ENCODE assay signal across 23 cellular contexts in the genomic region with DNA sequence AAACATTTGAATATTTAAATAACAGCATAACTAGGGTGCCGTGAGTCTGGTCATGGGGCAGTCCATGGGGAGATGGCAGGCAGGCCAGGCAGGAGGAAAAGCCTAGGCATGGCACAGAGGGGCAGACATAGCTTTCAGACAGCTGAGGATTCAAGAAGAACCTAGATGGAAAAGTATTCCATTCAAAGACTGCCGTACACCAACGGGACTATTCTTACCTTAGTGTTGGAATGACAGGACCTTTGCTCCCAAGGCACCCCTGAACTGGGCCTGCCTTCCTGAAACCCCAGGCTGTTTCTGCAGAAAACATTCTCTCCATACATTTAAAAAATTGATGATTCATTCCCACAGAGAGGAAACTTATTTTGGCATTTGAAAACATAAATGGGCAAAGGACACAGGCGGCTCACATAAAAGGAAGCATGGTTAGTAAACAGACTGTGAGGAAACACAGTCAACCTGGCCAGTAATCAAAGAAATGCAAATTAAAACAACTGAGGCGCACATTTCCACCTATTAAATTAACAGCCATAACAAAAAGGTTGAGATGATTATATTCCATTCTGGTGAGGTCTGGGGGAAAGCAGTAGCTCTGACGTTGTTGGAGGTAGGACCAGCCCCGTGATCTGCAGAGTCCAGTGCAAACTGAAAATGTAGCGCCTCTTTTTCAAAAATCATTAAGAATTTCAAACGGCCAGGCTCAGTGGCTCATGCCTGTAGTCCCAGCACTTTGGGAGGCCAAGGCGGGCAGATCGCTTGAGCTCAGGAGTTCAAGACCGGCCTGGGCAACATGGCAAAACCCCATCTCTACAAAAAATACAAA.
A peak's percentile ranks its signal among the peaks of the same experiment; 100 is the strongest.
DNase-seq lines count a peak whose midpoint lies in the region; ATAC-seq, FAIRE-seq and TF ChIP-seq lines count a peak whose summit lies in the region.
"Had no signal": no experiment of that assay in that cellular context is flagged by ENCODE, and none has a peak within 500 bp of the region (broad histone marks: within the 10 kb centered on the region; RNA-seq: fewer than 3 reads in every experiment).

No MANE protein-coding gene starts in this region.

- H3K4me3 ChIP-seq in MG63 (no peak overlapping the region), small intestine (ENCODE audit: low read depth in 1 of 2, low read length in 2 of 2) (no peak overlapping the region), lower leg skin (ENCODE audit: low read depth, poor library complexity, severe bottlenecking) (no peak overlapping the region), gastroesophageal sphincter (no peak overlapping the region)
- H3K4me3 ChIP-seq: SK-N-MC had no signal

- no peak for FAIRE-seq in small intestine (lab: Jason Lieb, UNC)
- FAIRE-seq: D721Med had no signal

- TF ChIP-seq POLR2A in lower leg skin (IDR thresholded peaks at IDR 0.05) (no peak), gastroesophageal sphincter (IDR thresholded peaks at IDR 0.05) (no peak)

- DNase-seq in MG63 (peak; percentile 15), SW480 (ENCODE audit: low spot score) (peak; percentile 88), left lobe of liver (ENCODE audit: low spot score) (no peak), small intestine (peak; percentile 12), lower leg skin (ENCODE audit: low spot score in 2 of 2) (no peak), UCSD-AML1 (lab: John Stamatoyannopoulos, UW; ENCODE audit: unreplicated experiment) (no peak)
- no peak for DNase-seq in activated CD4-positive, alpha-beta T cell treated with anti-CD3 and anti-CD28 coated beads for 48 hours
- DNase-seq: BE2C, EL, GF-D8, GOT3, HCEC 1CT, NCI-H1105 treated with DMSO at 0.1 percent for 48 hours, NCI-H2029 treated with DMSO at 0.1 percent for 48 hours, NCI-H226, NCI-H510A treated with DMSO at 0.1 percent for 48 hours, NCI-H82, SHP77 treated with DMSO at 0.1 percent for 48 hours had no signal

- no peaks in the 10 kb centered on the region for H3K27me3 ChIP-seq in MG63
- H3K27me3 ChIP-seq in small intestine (ENCODE audit: control insufficient read depth in 2 of 2, insufficient read depth in 2 of 2, low read length in 2 of 2), result no peaks in the 10 kb centered on the region
- H3K27me3 ChIP-seq in gastroesophageal sphincter, result no peaks in the 10 kb centered on the region

- peak; percentile 76 for ATAC-seq in left lobe of liver
- no peak for ATAC-seq in gastroesophageal sphincter

- H3K36me3 ChIP-seq in MG63 (no peaks in the 10 kb centered on the region), small intestine (ENCODE audit: control insufficient read depth in 2 of 2, insufficient read depth in 2 of 2, low read length in 2 of 2) (no peaks in the 10 kb centered on the region), gastroesophageal sphincter (no peaks in the 10 kb centered on the region)
- H3K36me3 ChIP-seq: BE2C had no signal

- no peaks in the 10 kb centered on the region for H3K4me1 ChIP-seq in small intestine (ENCODE audit: control insufficient read depth in 2 of 2, insufficient read depth in 1 of 2, low read depth in 1 of 2, low read length in 1 of 2)
- H3K4me1 ChIP-seq in gastroesophageal sphincter, result no peaks in the 10 kb centered on the region
- H3K4me1 ChIP-seq: BE2C had no signal

- intact Hi-C loops in lower leg skin (cut with DNase I; ENCODE audit: low total_unique reads), result no loop called here

- no peak for TF ChIP-seq EP300 in gastroesophageal sphincter (IDR thresholded peaks at IDR 0.05)

- H3K9me3 ChIP-seq in MG63, result no peaks in the 10 kb centered on the region; the same call in 1 of the 2 replicates
- no peaks in the 10 kb centered on the region for H3K9me3 ChIP-seq in small intestine (ENCODE audit: control insufficient read depth, low read depth)
- no peaks in the 10 kb centered on the region for H3K9me3 ChIP-seq in gastroesophageal sphincter
- H3K9me3 ChIP-seq: BE2C had no signal

- H3K27ac ChIP-seq in small intestine (ENCODE audit: low read depth in 1 of 2, low read length in 1 of 2) (no peak overlapping the region), gastroesophageal sphincter (no peak overlapping the region)
- H3K27ac ChIP-seq: KMS-11, RWPE1, SK-N-MC had no signal

- WGBS in small intestine, 3 donors, result 47 to 70% (median 56%) methylated on average over 12 of the region's 12 CpGs
- WGBS in lower leg skin, 2 donors, result 79 to 80% methylated on average over 12 of the region's 12 CpGs
- 74 to 76% methylated on average over 9 to 10 of the region's 12 CpGs for WGBS in gastroesophageal sphincter (ENCODE audit: low coverage in 1 of 2), 2 donors

- TF ChIP-seq CTCF in lower leg skin (IDR thresholded peaks at IDR 0.05) (no peak), gastroesophageal sphincter (IDR thresholded peaks at IDR 0.05) (no peak)

Comparison
In these comparisons a context has a peak if more than half of its experiments do, and no peak if none do; other contexts are left out.
1. DNase-seq: peak in MG63 (single experiment), SW480 (single experiment) and small intestine (single experiment); none in left lobe of liver (single experiment), lower leg skin (0 of 2), activated CD4-positive, alpha-beta T cell treated with anti-CD3 and anti-CD28 coated beads for 48 hours (single experiment) and UCSD-AML1 (single experiment).